Comparison of ENCODE assay signal across 8 cellular contexts in the genomic region with DNA sequence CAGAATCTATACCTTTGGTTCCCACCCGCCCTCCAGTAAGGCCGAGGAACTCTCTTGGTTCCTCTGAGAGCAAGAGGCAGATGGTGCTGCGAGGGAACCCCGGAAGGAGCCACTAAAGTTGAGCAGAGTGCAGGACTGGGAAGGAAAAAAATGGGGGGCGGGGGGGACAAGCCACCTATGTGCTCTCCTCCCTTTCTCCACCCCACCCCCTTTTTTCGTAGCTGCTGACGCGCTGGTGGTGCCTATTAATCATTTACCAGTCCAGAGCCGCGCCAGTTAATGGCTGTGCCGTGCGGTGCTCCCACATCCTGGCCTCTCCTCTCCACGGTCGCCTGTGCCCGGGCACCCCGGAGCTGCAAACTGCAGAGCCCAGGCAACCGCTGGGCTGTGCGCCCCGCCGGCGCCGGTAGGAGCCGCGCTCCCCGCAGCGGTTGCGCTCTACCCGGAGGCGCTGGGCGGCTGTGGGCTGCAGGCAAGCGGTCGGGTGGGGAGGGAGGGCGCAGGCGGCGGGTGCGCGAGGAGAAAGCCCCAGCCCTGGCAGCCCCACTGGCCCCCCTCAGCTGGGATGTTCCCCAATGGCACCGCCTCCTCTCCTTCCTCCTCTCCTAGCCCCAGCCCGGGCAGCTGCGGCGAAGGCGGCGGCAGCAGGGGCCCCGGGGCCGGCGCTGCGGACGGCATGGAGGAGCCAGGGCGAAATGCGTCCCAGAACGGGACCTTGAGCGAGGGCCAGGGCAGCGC. TPM values are rescaled to one million over a fixed set of nuclear protein-coding genes. Genes with fewer than 3 reads are reported as not detected.
DNase-seq lines count a peak whose midpoint lies in the region; ATAC-seq lines count a peak whose summit lies in the region.

No MANE protein-coding gene starts in this region.

- H2BK12ac ChIP-seq in trophoblast cell (ENCODE audit: low read length), result no peak overlapping the region

- no peaks in the 10 kb centered on the region for H3K79me2 ChIP-seq in trophoblast cell (ENCODE audit: control insufficient read depth, insufficient read depth, low read length, poor library complexity)

- H2AFZ ChIP-seq in trophoblast cell (ENCODE audit: insufficient read depth, low read length, poor library complexity), result no peak overlapping the region

- H4K91ac ChIP-seq in trophoblast cell (ENCODE audit: low read depth, low read length), result no peak overlapping the region

- no peak overlapping the region for H3K23ac ChIP-seq in trophoblast cell (ENCODE audit: low read length)

- no peak overlapping the region for H4K8ac ChIP-seq in trophoblast cell (ENCODE audit: low read depth, low read length)

- no CpG with 5 or more reads among the region's 53 CpGs for WGBS in trophoblast cell (ENCODE audit: extremely low coverage, insufficient coverage, insufficient read length)

- no peak overlapping the region for H2AK5ac ChIP-seq in trophoblast cell (ENCODE audit: low read length)

- H2BK120ac ChIP-seq in trophoblast cell (ENCODE audit: insufficient read depth, low read length, poor library complexity), result no peak overlapping the region

- no peak overlapping the region for H2BK5ac ChIP-seq in trophoblast cell (ENCODE audit: low read depth, low read length, poor library complexity)

- no peaks in the 10 kb centered on the region; the same call in 1 of the 2 replicates for H3K9me3 ChIP-seq in SK-N-MC (ENCODE audit: low read depth, low read length)
- peaks cover 16% of the 10 kb centered on the region for H3K9me3 ChIP-seq in trophoblast cell (ENCODE audit: insufficient read depth, low read depth, low read length)

- peaks cover 49% of the 10 kb centered on the region for H3K27me3 ChIP-seq in trophoblast cell (ENCODE audit: insufficient read depth, low read length)

- H3K4me3 ChIP-seq in SK-N-MC (peak overlapping the region; percentile 79), trophoblast cell (ENCODE audit: low read depth, low read length) (no peak overlapping the region)

- DNase-seq in ELR (ENCODE audit: low read depth), result peak; percentile 77
- no peak for DNase-seq in SK-N-MC (ENCODE audit: low read depth, low spot score)
- peak; percentile 56 for DNase-seq in glomerular visceral epithelial cell (ENCODE audit: extremely low spot score)
- no peak for DNase-seq in trophoblast cell
- DNase-seq in epidermal melanocyte (ENCODE audit: insufficient read length, low spot score), result no peak
- DNase-seq in SK-N-DZ (ENCODE audit: low spot score), result no peak

- no peaks in the 10 kb centered on the region for H3K79me1 ChIP-seq in trophoblast cell (ENCODE audit: low read length)

- no peak overlapping the region for H3K4ac ChIP-seq in trophoblast cell (ENCODE audit: low read depth, low read length)

- H4K12ac ChIP-seq in trophoblast cell (ENCODE audit: low read depth, low read length), result no peak overlapping the region

- H3K9ac ChIP-seq in SK-N-MC (ENCODE audit: insufficient read length), result no peak overlapping the region
- H3K9ac ChIP-seq in trophoblast cell (ENCODE audit: low read length), result no peak overlapping the region

- peaks cover 9 to 14% of the 10 kb centered on the region in 2 experiments for H3K4me1 ChIP-seq in trophoblast cell (ENCODE audit: control insufficient read depth in 1 of 2, insufficient read depth in 2 of 2, low read length in 2 of 2)

- no peak overlapping the region for H3K14ac ChIP-seq in trophoblast cell (ENCODE audit: low read length)

- no peak overlapping the region for H3K18ac ChIP-seq in trophoblast cell (ENCODE audit: low read length)

- H3K27ac ChIP-seq in SK-N-MC (no peak overlapping the region), trophoblast cell (ENCODE audit: low read depth, low read length) (no peak overlapping the region)

- no peak for ATAC-seq in GM21576 (IDR thresholded peaks at IDR 0.05; ENCODE audit: unreplicated experiment)
- ATAC-seq in GM19395 (IDR thresholded peaks at IDR 0.05; ENCODE audit: unreplicated experiment), result no peak

- H3K36me3 ChIP-seq in SK-N-MC (ENCODE audit: insufficient read depth, low read length) (no peaks in the 10 kb centered on the region), trophoblast cell (ENCODE audit: control insufficient read depth in 1 of 2, insufficient read depth in 2 of 2, low read length in 2 of 2) (no peaks in the 10 kb centered on the region)

- peak overlapping the region; percentile 53 for H3K4me2 ChIP-seq in trophoblast cell (ENCODE audit: low read length)

RNA-seq across cellular contexts. Expression of a gene that starts 1.3 kb away (rescaled TPM):
- 0.01 TPM in 1 of 2 replicates, not detected in the other for polyA plus RNA-seq in trophoblast cell (2013)
- polyA plus RNA-seq in SK-N-DZ (2014; cell fraction: cytosol; rRNA removed), result not detected in 2 replicates
- not detected in 2 replicates for polyA plus RNA-seq in SK-N-DZ (2014; cell fraction: nucleus; rRNA removed)

RNA-seq across cellular contexts. Expression of a gene that starts 46.9 kb away (rescaled TPM):
- polyA plus RNA-seq in trophoblast cell (2013), result not detected in 2 replicates
- polyA plus RNA-seq in SK-N-DZ (2014; cell fraction: cytosol; rRNA removed), result not detected in 2 replicates
- not detected in 2 replicates for polyA plus RNA-seq in SK-N-DZ (2014; cell fraction: nucleus; rRNA removed)

Comparison
In these comparisons a context has a peak if more than half of its experiments do, and no peak if none do; other contexts are left out.
1. DNase-seq: peak in ELR (single experiment) and glomerular visceral epithelial cell (single experiment); none in SK-N-MC (single experiment), trophoblast cell (0 of 2), epidermal melanocyte (single experiment) and SK-N-DZ (single experiment).